8 cellular contexts compared by ENCODE assay signal in genomic region chr16:12535535-12536411, GRCh38.
DNase-seq lines count a peak whose midpoint lies in the region; ATAC-seq and TF ChIP-seq lines count a peak whose summit lies in the region.

No MANE protein-coding gene starts in this region.

- no peaks in the 10 kb centered on the region for H3K36me3 ChIP-seq in HEK293 (ENCODE audit: control insufficient read depth in 2 of 2, insufficient read depth in 1 of 2, low read length in 2 of 2)

- H3K9me3 Mint-ChIP-seq in T-helper 1 cell treated with Interleukin-12 subunit alpha and Interleukin-12 subunit beta and Interleukin-4 antibody, amounts not matched to agents 30 μg/mL and 1 μg/mL, for 36 hours, result no peaks in the 10 kb centered on the region
- no peaks in the 10 kb centered on the region for H3K9me3 Mint-ChIP-seq in memory B cell

- peaks cover 9% of the 10 kb centered on the region for H3K36me3 Mint-ChIP-seq in T-helper 1 cell treated with Interleukin-12 subunit alpha and Interleukin-12 subunit beta and Interleukin-4 antibody, amounts not matched to agents 30 μg/mL and 1 μg/mL, for 36 hours (ENCODE audit: low read depth)
- H3K36me3 Mint-ChIP-seq in memory B cell, result peaks cover 6% of the 10 kb centered on the region

- TF ChIP-seq CTCF in HEK293 (tag by site-specific recombination; IDR thresholded peaks at IDR 0.05), result no peak

- H3K27me3 Mint-ChIP-seq in T-helper 1 cell treated with Interleukin-12 subunit alpha and Interleukin-12 subunit beta and Interleukin-4 antibody, amounts not matched to agents 30 μg/mL and 1 μg/mL, for 36 hours (ENCODE audit: low read depth), result no peaks in the 10 kb centered on the region
- H3K27me3 Mint-ChIP-seq in memory B cell, result no peaks in the 10 kb centered on the region

- no peak overlapping the region for H3K4me3 ChIP-seq in HEK293 (ENCODE audit: low read depth, low read length)

- peaks cover 88% of the 10 kb centered on the region for H3K4me1 Mint-ChIP-seq in T-helper 1 cell treated with Interleukin-12 subunit alpha and Interleukin-12 subunit beta and Interleukin-4 antibody, amounts not matched to agents 30 μg/mL and 1 μg/mL, for 36 hours (ENCODE audit: low read depth)
- H3K4me1 Mint-ChIP-seq in memory B cell, result peaks cover 37% of the 10 kb centered on the region

- H3K4me3 Mint-ChIP-seq in T-helper 1 cell treated with Interleukin-12 subunit alpha and Interleukin-12 subunit beta and Interleukin-4 antibody, amounts not matched to agents 30 μg/mL and 1 μg/mL, for 36 hours, result peak overlapping the region; percentile 74
- no peak overlapping the region for H3K4me3 Mint-ChIP-seq in memory B cell

- POLR2A ChIA-PET in HEK293 (lab: Yijun Ruan, JAX), result no interaction called here

- H3K27ac Mint-ChIP-seq in T-helper 1 cell treated with Interleukin-12 subunit alpha and Interleukin-12 subunit beta and Interleukin-4 antibody, amounts not matched to agents 30 μg/mL and 1 μg/mL, for 36 hours, result peak overlapping the region; percentile 99
- peak overlapping the region; percentile 56 for H3K27ac Mint-ChIP-seq in memory B cell

- peaks cover 11% of the 10 kb centered on the region for H3K4me1 ChIP-seq in HEK293 (ENCODE audit: control insufficient read depth, insufficient read depth, low read length)

- H3K27ac ChIP-seq in HEK293 (ENCODE audit: extremely low read depth, low read depth, low read length), result no peak overlapping the region

- CTCF ChIA-PET in HEK293 (lab: Yijun Ruan, JAX), result no interaction called here

- ATAC-seq in GM18858 (IDR thresholded peaks at IDR 0.05; ENCODE audit: unreplicated experiment) (peak; percentile 59), memory B cell (ENCODE audit: low read depth) (peak; percentile 34), GM19324 (IDR thresholded peaks at IDR 0.05; ENCODE audit: low FRiP score, unreplicated experiment) (no peak)

- H3K9me3 ChIP-seq in HEK293 (ENCODE audit: control insufficient read depth, insufficient read depth, low read depth, low read length), result no peaks in the 10 kb centered on the region

- DNase-seq in memory B cell (ENCODE audit: low spot score in 2 of 2) (no peak), NCI-H446 treated with DMSO at 0.1 percent for 48 hours (lab: John Stamatoyannopoulos, UW) (no peak), DMS79 (lab: John Stamatoyannopoulos, UW) (no peak), hepatic stellate cell (ENCODE audit: low spot score) (no peak)

TF ChIP-seq in HEK293, 187 proteins besides CTCF, POLR2A, EP300 and RAD21:
- TF ChIP-seq, protein P1, sequence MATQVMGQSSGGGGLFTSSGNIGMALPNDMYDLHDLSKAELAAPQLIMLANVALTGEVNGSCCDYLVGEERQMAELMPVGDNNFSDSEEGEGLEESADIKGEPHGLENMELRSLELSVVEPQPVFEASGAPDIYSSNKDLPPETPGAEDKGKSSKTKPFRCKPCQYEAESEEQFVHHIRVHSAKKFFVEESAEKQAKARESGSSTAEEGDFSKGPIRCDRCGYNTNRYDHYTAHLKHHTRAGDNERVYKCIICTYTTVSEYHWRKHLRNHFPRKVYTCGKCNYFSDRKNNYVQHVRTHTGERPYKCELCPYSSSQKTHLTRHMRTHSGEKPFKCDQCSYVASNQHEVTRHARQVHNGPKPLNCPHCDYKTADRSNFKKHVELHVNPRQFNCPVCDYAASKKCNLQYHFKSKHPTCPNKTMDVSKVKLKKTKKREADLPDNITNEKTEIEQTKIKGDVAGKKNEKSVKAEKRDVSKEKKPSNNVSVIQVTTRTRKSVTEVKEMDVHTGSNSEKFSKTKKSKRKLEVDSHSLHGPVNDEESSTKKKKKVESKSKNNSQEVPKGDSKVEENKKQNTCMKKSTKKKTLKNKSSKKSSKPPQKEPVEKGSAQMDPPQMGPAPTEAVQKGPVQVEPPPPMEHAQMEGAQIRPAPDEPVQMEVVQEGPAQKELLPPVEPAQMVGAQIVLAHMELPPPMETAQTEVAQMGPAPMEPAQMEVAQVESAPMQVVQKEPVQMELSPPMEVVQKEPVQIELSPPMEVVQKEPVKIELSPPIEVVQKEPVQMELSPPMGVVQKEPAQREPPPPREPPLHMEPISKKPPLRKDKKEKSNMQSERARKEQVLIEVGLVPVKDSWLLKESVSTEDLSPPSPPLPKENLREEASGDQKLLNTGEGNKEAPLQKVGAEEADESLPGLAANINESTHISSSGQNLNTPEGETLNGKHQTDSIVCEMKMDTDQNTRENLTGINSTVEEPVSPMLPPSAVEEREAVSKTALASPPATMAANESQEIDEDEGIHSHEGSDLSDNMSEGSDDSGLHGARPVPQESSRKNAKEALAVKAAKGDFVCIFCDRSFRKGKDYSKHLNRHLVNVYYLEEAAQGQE (tag by site-specific recombination; IDR thresholded peaks at IDR 0.05), result peak; percentile 94
- no peak for TF ChIP-seq ZNF433 (tag by site-specific recombination; IDR thresholded peaks at IDR 0.05; ENCODE audit: low read depth)
